1 cellular context compared by ENCODE assay signal in the genomic region with DNA sequence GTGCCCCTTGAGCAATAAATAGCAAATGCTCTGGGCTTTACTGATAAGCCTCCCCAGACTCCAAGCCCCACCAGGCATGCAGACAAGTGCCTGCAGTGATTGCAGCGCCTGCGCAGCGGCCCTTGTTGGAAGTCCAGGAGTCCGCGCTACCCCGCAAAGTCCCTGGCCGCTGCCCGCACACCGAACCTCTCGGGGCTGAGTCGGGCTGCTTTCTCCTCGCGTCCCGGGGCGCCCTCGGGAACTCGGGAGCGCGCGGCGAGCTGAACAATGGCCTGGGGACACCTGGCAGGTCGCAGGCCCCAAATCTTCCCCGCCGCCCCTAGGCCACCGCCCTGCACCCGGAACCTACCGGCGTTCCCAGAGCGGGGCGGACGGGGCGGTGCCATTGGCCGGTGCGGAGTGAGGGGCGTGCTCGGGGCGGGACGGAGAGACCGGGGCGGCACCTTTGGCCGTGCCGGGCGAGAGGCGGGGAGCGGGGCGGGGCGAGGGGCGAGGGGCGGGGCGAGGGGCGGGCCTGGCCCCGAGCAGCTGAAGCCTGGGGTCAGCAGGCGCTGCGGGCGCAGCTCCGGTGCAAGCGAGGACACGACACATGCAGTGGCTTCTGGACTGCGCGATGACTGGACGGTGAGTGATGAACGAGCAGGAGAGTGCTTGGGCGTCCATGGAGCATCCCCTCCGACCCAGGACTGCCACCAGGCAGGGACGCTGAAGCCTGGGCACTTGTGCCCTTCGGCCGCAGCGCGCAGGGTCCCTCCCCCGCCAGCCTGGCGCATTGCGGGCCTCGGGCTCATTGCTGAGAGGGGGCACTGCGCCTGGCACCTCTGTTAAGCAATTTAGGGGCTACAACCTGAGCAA.
TF ChIP-seq lines count a peak whose summit lies in the region.

RASSF4 (plus strand) TSS at position 560 of the 855 bp plus-strand sequence. CDS start 10,401 bp downstream, outside the sequence.

TF ChIP-seq in GM12878, 131 proteins besides CTCF, POLR2A, EP300 and RAD21 (continued from another document and continues in another):
- TF ChIP-seq, protein P1, sequence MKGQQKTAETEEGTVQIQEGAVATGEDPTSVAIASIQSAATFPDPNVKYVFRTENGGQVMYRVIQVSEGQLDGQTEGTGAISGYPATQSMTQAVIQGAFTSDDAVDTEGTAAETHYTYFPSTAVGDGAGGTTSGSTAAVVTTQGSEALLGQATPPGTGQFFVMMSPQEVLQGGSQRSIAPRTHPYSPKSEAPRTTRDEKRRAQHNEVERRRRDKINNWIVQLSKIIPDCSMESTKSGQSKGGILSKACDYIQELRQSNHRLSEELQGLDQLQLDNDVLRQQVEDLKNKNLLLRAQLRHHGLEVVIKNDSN (IDR thresholded peaks at IDR 0.05; ENCODE audit: borderline replicate concordance, extremely low read length, insufficient read depth, low read depth, low read length), result no peak
- TF ChIP-seq ATF7 (IDR thresholded peaks at IDR 0.05; ENCODE audit: low read depth) (no peak), POU2F2 (IDR thresholded peaks at IDR 0.05; ENCODE audit: borderline replicate concordance, low read depth, low read length) (no peak), SREBF2 (IDR thresholded peaks at IDR 0.05; ENCODE audit: low read length) (no peak), POLR2AphosphoS2 (IDR thresholded peaks at IDR 0.05; ENCODE audit: low read depth, low read length) (0 out of 2 replicates have a peak, but pooled peaks have one; percentile 58), PBX3 (IDR thresholded peaks at IDR 0.05; ENCODE audit: insufficient replicate concordance, low read depth, low read length) (no peak), NR2C2 (IDR thresholded peaks at IDR 0.05; ENCODE audit: borderline replicate concordance, control insufficient read depth, insufficient read length, low read depth) (no peak), TBL1XR1 (IDR thresholded peaks at IDR 0.05; ENCODE audit: low read depth, low read length) (no peak), ZNF207 (IDR thresholded peaks at IDR 0.05; ENCODE audit: borderline replicate concordance) (peak; percentile 70; the same call in 1 of the 2 replicates), RCOR1 (conservative IDR thresholded peaks at IDR 0.05; ENCODE audit: low read depth, low read length) (no peak), NFIC (IDR thresholded peaks at IDR 0.05; ENCODE audit: low read depth, low read length) (no peak), ZNF384 (IDR thresholded peaks at IDR 0.05; ENCODE audit: borderline replicate concordance, low read depth, low read length) (no peak), ZBTB11 (CRISPR knock-in tag; IDR thresholded peaks at IDR 0.05) (no peak), FOXK2 (IDR thresholded peaks at IDR 0.05) (no peak), SMARCA5 (IDR thresholded peaks at IDR 0.05) (0 out of 2 replicates have a peak, but pooled peaks have one; percentile 43), NFYA (IDR thresholded peaks at IDR 0.05; ENCODE audit: borderline replicate concordance, low read depth, low read length) (no peak), RELB (IDR thresholded peaks at IDR 0.05; ENCODE audit: low read depth) (peak; percentile 49; the same call in 1 of the 2 replicates), KAT2A (conservative IDR thresholded peaks at IDR 0.05; ENCODE audit: control insufficient read depth, low read depth, low read length) (no peak), MXI1 (IDR thresholded peaks at IDR 0.05; ENCODE audit: low read depth, low read length) (0 out of 2 replicates have a peak, but pooled peaks have one; percentile 21), CHD4 (IDR thresholded peaks at IDR 0.05) (no peak), IRF4 (IDR thresholded peaks at IDR 0.05; ENCODE audit: low read depth, low read length) (peak; percentile 3; the same call in 1 of the 2 replicates), FOXM1 (IDR thresholded peaks at IDR 0.05; ENCODE audit: low read depth, low read length) (no peak), ZNF24 (IDR thresholded peaks at IDR 0.05) (no peak), SUZ12 (IDR thresholded peaks at IDR 0.05; ENCODE audit: unreplicated experiment) (no peak), SP1 (IDR thresholded peaks at IDR 0.05; ENCODE audit: low read depth, low read length) (no peak), RAD51 (IDR thresholded peaks at IDR 0.05) (no peak), FOS (IDR thresholded peaks at IDR 0.05; ENCODE audit: borderline replicate concordance, extremely low read depth, insufficient read length) (no peak), TCF12 (IDR thresholded peaks at IDR 0.05; ENCODE audit: low read depth, low read length) (no peak), IKZF2 (IDR thresholded peaks at IDR 0.05) (peak in 1 of 2 experiments; percentile 30; a peak in 1 of 4 replicates), GABPA (IDR thresholded peaks at IDR 0.05; ENCODE audit: low read depth) (no peak), HDGF (IDR thresholded peaks at IDR 0.05) (peak; percentile 41; the same call in 1 of the 2 replicates), PKNOX1 (IDR thresholded peaks at IDR 0.05) (peak; percentile 37; the same call in 1 of the 2 replicates), ASH2L (IDR thresholded peaks at IDR 0.05; ENCODE audit: borderline replicate concordance, low read depth) (no peak), CHD2 (IDR thresholded peaks at IDR 0.05; ENCODE audit: borderline replicate concordance, low read depth, low read length) (no peak), ZNF687 (IDR thresholded peaks at IDR 0.05) (0 out of 2 replicates have a peak, but pooled peaks have one; percentile 22), ETV6 (conservative IDR thresholded peaks at IDR 0.05 in 1 of 2, IDR thresholded peaks at IDR 0.05 in 1 of 2; ENCODE audit: borderline replicate concordance in 1 of 2, low read depth in 1 of 2) (no peak), E4F1 (IDR thresholded peaks at IDR 0.05; ENCODE audit: borderline replicate concordance, partially characterized antibody) (no peak), MTA3 (IDR thresholded peaks at IDR 0.05; ENCODE audit: borderline replicate concordance, low read length) (no peak), NFXL1 (IDR thresholded peaks at IDR 0.05; ENCODE audit: borderline replicate concordance) (no peak), SRF (IDR thresholded peaks at IDR 0.05; ENCODE audit: low read depth in 2 of 2, low read length in 2 of 2) (peak in 1 of 2 experiments; percentile 16; a peak in 1 of 4 replicates), ZNF274 (IDR thresholded peaks at IDR 0.05; ENCODE audit: insufficient read depth, insufficient read length) (no peak)
- TF ChIP-seq, protein P2, sequence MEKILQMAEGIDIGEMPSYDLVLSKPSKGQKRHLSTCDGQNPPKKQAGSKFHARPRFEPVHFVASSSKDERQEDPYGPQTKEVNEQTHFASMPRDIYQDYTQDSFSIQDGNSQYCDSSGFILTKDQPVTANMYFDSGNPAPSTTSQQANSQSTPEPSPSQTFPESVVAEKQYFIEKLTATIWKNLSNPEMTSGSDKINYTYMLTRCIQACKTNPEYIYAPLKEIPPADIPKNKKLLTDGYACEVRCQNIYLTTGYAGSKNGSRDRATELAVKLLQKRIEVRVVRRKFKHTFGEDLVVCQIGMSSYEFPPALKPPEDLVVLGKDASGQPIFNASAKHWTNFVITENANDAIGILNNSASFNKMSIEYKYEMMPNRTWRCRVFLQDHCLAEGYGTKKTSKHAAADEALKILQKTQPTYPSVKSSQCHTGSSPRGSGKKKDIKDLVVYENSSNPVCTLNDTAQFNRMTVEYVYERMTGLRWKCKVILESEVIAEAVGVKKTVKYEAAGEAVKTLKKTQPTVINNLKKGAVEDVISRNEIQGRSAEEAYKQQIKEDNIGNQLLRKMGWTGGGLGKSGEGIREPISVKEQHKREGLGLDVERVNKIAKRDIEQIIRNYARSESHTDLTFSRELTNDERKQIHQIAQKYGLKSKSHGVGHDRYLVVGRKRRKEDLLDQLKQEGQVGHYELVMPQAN (conservative IDR thresholded peaks at IDR 0.05), result no peak; the same call in 1 of the 2 replicates
